1 cellular context compared by ENCODE assay signal in the genomic region with DNA sequence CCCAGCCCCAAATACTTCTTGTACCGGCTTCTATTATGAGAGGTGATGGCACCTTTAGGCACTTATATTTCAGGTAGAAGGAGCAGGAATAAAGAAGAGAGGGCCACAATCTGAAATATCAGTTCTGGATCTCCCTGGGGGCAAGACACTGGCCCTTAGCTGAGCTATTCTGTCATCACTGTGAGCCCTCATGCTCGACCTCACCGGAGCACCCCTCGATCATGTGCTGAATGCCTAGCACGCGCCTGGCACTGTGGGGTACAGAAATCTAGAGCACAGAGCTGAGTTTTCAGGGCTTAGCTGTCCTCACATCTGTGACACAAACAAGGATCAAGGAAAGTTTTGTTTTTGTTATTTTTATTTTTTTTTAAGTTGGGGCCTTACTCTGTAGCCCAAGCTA.
TF ChIP-seq lines count a peak whose summit lies in the region.

No MANE protein-coding gene starts in this region.

TF ChIP-seq in H1, 55 proteins besides CTCF, POLR2A, EP300 and RAD21:
- TF ChIP-seq CHD2 (IDR thresholded peaks at IDR 0.05; ENCODE audit: low read length), result no peak
- TF ChIP-seq, protein P1, sequence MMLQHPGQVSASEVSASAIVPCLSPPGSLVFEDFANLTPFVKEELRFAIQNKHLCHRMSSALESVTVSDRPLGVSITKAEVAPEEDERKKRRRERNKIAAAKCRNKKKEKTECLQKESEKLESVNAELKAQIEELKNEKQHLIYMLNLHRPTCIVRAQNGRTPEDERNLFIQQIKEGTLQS (IDR thresholded peaks at IDR 0.05; ENCODE audit: insufficient read depth, low read depth, low read length), result no peak
- no peak for TF ChIP-seq EGR1 (IDR thresholded peaks at IDR 0.05; ENCODE audit: borderline replicate concordance, low read depth, low read length)
- no peak for TF ChIP-seq CBX5 (IDR thresholded peaks at IDR 0.05; ENCODE audit: low read depth, low read length)
- TF ChIP-seq EZH2 (IDR thresholded peaks at IDR 0.05; ENCODE audit: low read depth, low read length, severe bottlenecking), result no peak
- TF ChIP-seq RBBP5 (IDR thresholded peaks at IDR 0.05; ENCODE audit: borderline replicate concordance, low read depth, low read length), result no peak
- TF ChIP-seq, protein P2, sequence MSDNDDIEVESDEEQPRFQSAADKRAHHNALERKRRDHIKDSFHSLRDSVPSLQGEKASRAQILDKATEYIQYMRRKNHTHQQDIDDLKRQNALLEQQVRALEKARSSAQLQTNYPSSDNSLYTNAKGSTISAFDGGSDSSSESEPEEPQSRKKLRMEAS (IDR thresholded peaks at IDR 0.05), result no peak
- TF ChIP-seq, protein P3, sequence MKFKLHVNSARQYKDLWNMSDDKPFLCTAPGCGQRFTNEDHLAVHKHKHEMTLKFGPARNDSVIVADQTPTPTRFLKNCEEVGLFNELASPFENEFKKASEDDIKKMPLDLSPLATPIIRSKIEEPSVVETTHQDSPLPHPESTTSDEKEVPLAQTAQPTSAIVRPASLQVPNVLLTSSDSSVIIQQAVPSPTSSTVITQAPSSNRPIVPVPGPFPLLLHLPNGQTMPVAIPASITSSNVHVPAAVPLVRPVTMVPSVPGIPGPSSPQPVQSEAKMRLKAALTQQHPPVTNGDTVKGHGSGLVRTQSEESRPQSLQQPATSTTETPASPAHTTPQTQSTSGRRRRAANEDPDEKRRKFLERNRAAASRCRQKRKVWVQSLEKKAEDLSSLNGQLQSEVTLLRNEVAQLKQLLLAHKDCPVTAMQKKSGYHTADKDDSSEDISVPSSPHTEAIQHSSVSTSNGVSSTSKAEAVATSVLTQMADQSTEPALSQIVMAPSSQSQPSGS (IDR thresholded peaks at IDR 0.05; ENCODE audit: low read length), result no peak
- no peak for TF ChIP-seq SP2 (IDR thresholded peaks at IDR 0.05; ENCODE audit: low read length)
- no peak for TF ChIP-seq NANOG (IDR thresholded peaks at IDR 0.05; ENCODE audit: insufficient read depth, low read depth, low read length, poor library complexity, severe bottlenecking)
